27 cellular contexts compared by ENCODE assay signal in genomic region chr4:107939307-107939706, GRCh38. TPM values are rescaled to one million over a fixed set of nuclear protein-coding genes. Genes with fewer than 3 reads are reported as not detected.
DNase-seq lines count a peak whose midpoint lies in the region; ATAC-seq, FAIRE-seq and TF ChIP-seq lines count a peak whose summit lies in the region.
"Had no signal": no experiment of that assay in that cellular context is flagged by ENCODE, and none has a peak within 500 bp of the region (broad histone marks: within the 10 kb centered on the region; RNA-seq: fewer than 3 reads in every experiment).

No MANE protein-coding gene starts in this region.

- CTCF ChIA-PET in Calu3 (lab: Charles Lee), result no interaction called here

- H3K4me1 Mint-ChIP-seq in Calu3 (ENCODE audit: low read depth, unreplicated experiment), result no peaks in the 10 kb centered on the region
- peaks cover 6% of the 10 kb centered on the region for H3K4me1 Mint-ChIP-seq in T-helper 2 cell treated with Interferon-gamma antibody and Interleukin-4, amounts not matched to agents 5 μg/mL and 100 μg/mL, for 36 hours (ENCODE audit: low read depth)

- FAIRE-seq in GM12891 (lab: Jason Lieb, UNC) (peak; percentile 16), bronchial epithelial cell (lab: Jason Lieb, UNC) (no peak)
- FAIRE-seq: D721Med, small intestine had no signal

- no peak overlapping the region for H3K4me3 ChIP-seq in bronchial epithelial cell (ENCODE audit: low read depth, low read length)
- H3K4me3 ChIP-seq: coronary artery, SK-N-MC, suprapubic skin, vagina had no signal

- no peaks in the 10 kb centered on the region for H3K9me3 Mint-ChIP-seq in Calu3 (ENCODE audit: low read depth, unreplicated experiment)
- no peaks in the 10 kb centered on the region for H3K9me3 Mint-ChIP-seq in T-helper 2 cell treated with Interferon-gamma antibody and Interleukin-4, amounts not matched to agents 5 μg/mL and 100 μg/mL, for 36 hours
- H3K9me3 Mint-ChIP-seq: activated T-helper 2 cell treated with anti-CD3 and anti-CD28 coated beads, Interferon-gamma antibody, Interleukin-2, Interleukin-4, amounts not matched to agents 10 μg/mL and 5 μg/mL and 100 μg/mL, durations not matched to agents 14 hours and 24 hours and 36 hours had no signal

- DNase-seq in AG08396 (ENCODE audit: low spot score) (peak; percentile 46), GM12891 (ENCODE audit: insufficient read length, low spot score) (no peak), bronchial epithelial cell (ENCODE audit: low read depth) (peak; percentile 17), kidney tubule cell (ENCODE audit: low spot score) (peak; percentile 44), Calu3 (no peak), activated gamma-delta T cell treated with Interleukin-2 at 50 U/mL for 16 hours (no peak)
- no peak for DNase-seq in T-helper 2 cell treated with Interferon-gamma antibody and Interleukin-4, amounts not matched to agents 5 μg/mL and 100 μg/mL, for 36 hours (ENCODE audit: low spot score)
- DNase-seq: activated CD4-positive, alpha-beta T cell treated with anti-CD3 and anti-CD28 coated beads, Interleukin-2, amount 50 U/mL, for 1 hour; KBM-7; mesendoderm; MM.1S; NCI-H1417; NCI-H2081; NCI-H345; NCI-H774; small intestine; stimulated activated CD4-positive, alpha-beta T cell treated with anti-CD3 and anti-CD28 coated beads, Interleukin-1b, Interleukin-23, amount 100 ng/mL, for 48 hours; WERI-Rb-1 had no signal

- no peaks in the 10 kb centered on the region for H3K36me3 ChIP-seq in bronchial epithelial cell (ENCODE audit: control insufficient read depth, insufficient read depth, low read length)
- H3K36me3 ChIP-seq: neutrophil, suprapubic skin, vagina had no signal

- no peak overlapping the region for H3K27ac Mint-ChIP-seq in Calu3 (ENCODE audit: unreplicated experiment)
- H3K27ac Mint-ChIP-seq in T-helper 2 cell treated with Interferon-gamma antibody and Interleukin-4, amounts not matched to agents 5 μg/mL and 100 μg/mL, for 36 hours, result no peak overlapping the region
- H3K27ac Mint-ChIP-seq: activated T-helper 2 cell treated with anti-CD3 and anti-CD28 coated beads, Interferon-gamma antibody, Interleukin-2, Interleukin-4, amounts not matched to agents 10 μg/mL and 5 μg/mL and 100 μg/mL, durations not matched to agents 14 hours and 24 hours and 36 hours had no signal

- H3K36me3 Mint-ChIP-seq in Calu3 (ENCODE audit: insufficient read depth, unreplicated experiment), result no peaks in the 10 kb centered on the region
- no peaks in the 10 kb centered on the region for H3K36me3 Mint-ChIP-seq in T-helper 2 cell treated with Interferon-gamma antibody and Interleukin-4, amounts not matched to agents 5 μg/mL and 100 μg/mL, for 36 hours (ENCODE audit: low read depth)

- no TSS peak for BruUV-seq in Calu3 (replicated peaks; lab: Mats Ljungman, UMichigan)

- H3K4me3 Mint-ChIP-seq in Calu3 (ENCODE audit: low read depth, unreplicated experiment), result no peak overlapping the region
- H3K4me3 Mint-ChIP-seq in T-helper 2 cell treated with Interferon-gamma antibody and Interleukin-4, amounts not matched to agents 5 μg/mL and 100 μg/mL, for 36 hours, result no peak overlapping the region

- H3K27me3 Mint-ChIP-seq in Calu3 (ENCODE audit: unreplicated experiment), result no peaks in the 10 kb centered on the region
- H3K27me3 Mint-ChIP-seq in T-helper 2 cell treated with Interferon-gamma antibody and Interleukin-4, amounts not matched to agents 5 μg/mL and 100 μg/mL, for 36 hours (ENCODE audit: low read depth), result no peaks in the 10 kb centered on the region

- TF ChIP-seq CTCF in bronchial epithelial cell (IDR thresholded peaks at IDR 0.05; ENCODE audit: insufficient read depth, low read length, severe bottlenecking), result no peak
- no peak for TF ChIP-seq CTCF in Calu3 (IDR thresholded peaks at IDR 0.05; ENCODE audit: unreplicated experiment)

- no peak for TF ChIP-seq POLR2A in GM12891 (IDR thresholded peaks at IDR 0.05; ENCODE audit: low read depth, low read length)

- no peak for ATAC-seq in HG02588 (IDR thresholded peaks at IDR 0.05; ENCODE audit: unreplicated experiment)
- ATAC-seq: left lobe of liver had no signal

- H3K27me3 ChIP-seq in bronchial epithelial cell (ENCODE audit: control insufficient read depth, insufficient read depth, low read length), result no peaks in the 10 kb centered on the region
- H3K27me3 ChIP-seq: suprapubic skin, vagina had no signal

- intact Hi-C loops in Calu3 (cut with micrococcal nuclease; ENCODE audit: unreplicated experiment), result no loop called here

TF ChIP-seq in GM12891, 5 proteins besides CTCF, POLR2A, EP300 and RAD21:
- TF ChIP-seq POU2F2 (IDR thresholded peaks at IDR 0.05; ENCODE audit: low read depth, low read length) (no peak), PAX5 (IDR thresholded peaks at IDR 0.05; ENCODE audit: insufficient read depth, low read length, severe bottlenecking) (no peak), SPI1 (IDR thresholded peaks at IDR 0.05; ENCODE audit: low read depth, low read length) (no peak), POLR2AphosphoS5 (IDR thresholded peaks at IDR 0.05; ENCODE audit: low read depth, low read length) (no peak), TAF1 (IDR thresholded peaks at IDR 0.05; ENCODE audit: low read depth, low read length) (no peak)

RNA-seq across cellular contexts. Expression of gene CYP2U1, which starts 8.0 kb away (rescaled TPM):
- 0.77 TPM for polyA plus RNA-seq in GM12891 (2012; ENCODE audit: low read depth, missing spikeins)
- 1.3 and 1.4 TPM in 2 replicates for total RNA-seq in bronchial epithelial cell
- total RNA-seq in Calu3 (2022), result 3.1 and 4.5 TPM in 2 replicates

RNA-seq across cellular contexts. Expression of gene HADH, which starts 50.4 kb away (rescaled TPM):
- polyA plus RNA-seq in GM12891 (2012; ENCODE audit: low read depth, missing spikeins), result 34.6 TPM
- total RNA-seq in bronchial epithelial cell (7.1 and 9.1 TPM in 2 replicates), Calu3 (2022) (45.1 and 47.9 TPM in 2 replicates)

Comparison
In these comparisons a context has a peak if more than half of its experiments do, and no peak if none do; other contexts are left out.
1. DNase-seq: peak in AG08396 (single experiment), bronchial epithelial cell (single experiment) and kidney tubule cell (single experiment); none in GM12891 (single experiment), Calu3 (single experiment), T-helper 2 cell treated with Interferon-gamma antibody and Interleukin-4, amounts not matched to agents 5 μg/mL and 100 μg/mL, for 36 hours (single experiment) and activated gamma-delta T cell treated with Interleukin-2 at 50 U/mL for 16 hours (single experiment).